ENCODE assay signal across 9 cellular contexts in the genomic region with DNA sequence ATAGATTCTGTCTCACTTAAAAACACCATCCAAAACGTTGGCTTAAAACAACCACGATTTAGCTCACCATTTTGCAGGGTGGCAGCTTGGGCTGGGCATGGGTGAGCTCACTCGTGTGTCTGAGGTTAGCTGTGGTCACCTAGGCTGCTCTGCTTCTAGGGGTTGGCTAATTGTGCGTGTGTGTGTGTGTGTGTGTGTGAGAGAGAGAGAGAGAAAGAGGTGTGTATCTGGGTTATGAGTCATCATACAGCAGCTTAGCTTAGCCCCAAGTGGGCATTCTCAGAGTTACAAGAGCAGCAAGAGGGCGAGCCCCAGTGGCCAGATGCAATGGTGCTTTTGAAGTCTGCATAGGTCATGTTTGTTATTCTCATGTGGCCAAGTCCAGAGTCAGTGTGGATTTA. TPM values are rescaled to one million over a fixed set of nuclear protein-coding genes. Genes with fewer than 3 reads are reported as not detected.
A peak's percentile ranks its signal among the peaks of the same experiment; 100 is the strongest.
DNase-seq lines count a peak whose midpoint lies in the region; ATAC-seq and TF ChIP-seq lines count a peak whose summit lies in the region.
"Had no signal": no experiment of that assay in that cellular context is flagged by ENCODE, and none has a peak within 500 bp of the region (broad histone marks: within the 10 kb centered on the region; RNA-seq: fewer than 3 reads in every experiment).

No MANE protein-coding gene starts in this region.

- H3K36me3 ChIP-seq in CD4-positive, CD25-positive, alpha-beta regulatory T cell (ENCODE audit: control insufficient read depth, insufficient read depth, low read length), result no peaks in the 10 kb centered on the region
- H3K36me3 ChIP-seq in Panc1 (ENCODE audit: control insufficient read depth, insufficient read depth, low read length), result no peaks in the 10 kb centered on the region; the same call in 1 of the 2 replicates
- H3K36me3 ChIP-seq in left lung, result no peaks in the 10 kb centered on the region

- H3K9me3 Mint-ChIP-seq in CD4-positive, CD25-positive, alpha-beta regulatory T cell, result peaks cover 0 to 1% (median 0%) of the 10 kb centered on the region in 7 donors
- H3K9me3 Mint-ChIP-seq in activated naive CD8-positive, alpha-beta T cell treated with anti-CD3 and anti-CD28 coated beads, Interleukin-2, amount 10 ng/mL, durations not matched to agents 7 days and 5 days, result no peaks in the 10 kb centered on the region

- intact Hi-C loops in Panc1 (cut with micrococcal nuclease; ENCODE audit: unreplicated experiment) (no loop called here), left lung (cut with DNase I) (no loop called here)

- TF ChIP-seq CTCF in Panc1 (IDR thresholded peaks at IDR 0.05) (no peak), left lung (IDR thresholded peaks at IDR 0.05) (no peak)

- peak in 2 of 3 donors; percentile 31 to 68 for DNase-seq in CD4-positive, CD25-positive, alpha-beta regulatory T cell
- DNase-seq in Panc1 (ENCODE audit: low read depth, low spot score) (no peak), left lung (peak in 1 of 2 donors; percentile 61), NCI-H128 (lab: John Stamatoyannopoulos, UW; ENCODE audit: unreplicated experiment) (no peak), GDM1 (lab: John Stamatoyannopoulos, UW) (no peak)
- DNase-seq in activated naive CD8-positive, alpha-beta T cell treated with anti-CD3 and anti-CD28 coated beads, Interleukin-2, amount 10 ng/mL, durations not matched to agents 7 days and 5 days, result peak; percentile 35

- no peaks in the 10 kb centered on the region for H3K9me3 ChIP-seq in CD4-positive, CD25-positive, alpha-beta regulatory T cell (ENCODE audit: control insufficient read depth in 2 of 2, low read length in 2 of 2)
- H3K9me3 ChIP-seq in Panc1 (ENCODE audit: control insufficient read depth, insufficient read depth, low read depth, low read length), result no peaks in the 10 kb centered on the region
- no peaks in the 10 kb centered on the region for H3K9me3 ChIP-seq in left lung

- peak overlapping the region; percentile 7 to 85 (median 67) for H3K4me3 Mint-ChIP-seq in CD4-positive, CD25-positive, alpha-beta regulatory T cell
- H3K4me3 Mint-ChIP-seq in activated naive CD8-positive, alpha-beta T cell treated with anti-CD3 and anti-CD28 coated beads, Interleukin-2, amount 10 ng/mL, durations not matched to agents 7 days and 5 days, result peak overlapping the region; percentile 52

- ATAC-seq in CD4-positive, CD25-positive, alpha-beta regulatory T cell (ENCODE audit: low read depth in 2 of 2), result peak; percentile 82 to 88
- ATAC-seq in GM19025 (IDR thresholded peaks at IDR 0.05; ENCODE audit: low read depth, unreplicated experiment) (peak; percentile 81), HG03175 (IDR thresholded peaks at IDR 0.05; ENCODE audit: unreplicated experiment) (peak; percentile 96), Panc1 (peak; percentile 76; the same call in 1 of the 2 replicates), left lung (peak; percentile 92)
- ATAC-seq in activated naive CD8-positive, alpha-beta T cell treated with anti-CD3 and anti-CD28 coated beads, Interleukin-2, amount 10 ng/mL, durations not matched to agents 7 days and 5 days (ENCODE audit: low read depth), result peak; percentile 81

- peaks cover 45% of the 10 kb centered on the region for H3K4me1 ChIP-seq in CD4-positive, CD25-positive, alpha-beta regulatory T cell (ENCODE audit: control insufficient read depth, insufficient read depth, low read length, poor library complexity, severe bottlenecking)
- H3K4me1 ChIP-seq in Panc1 (ENCODE audit: control insufficient read depth, insufficient read depth, low read length), result peaks cover 12% of the 10 kb centered on the region
- peaks cover 17 to 24% of the 10 kb centered on the region in 2 donors for H3K4me1 ChIP-seq in left lung

- no peaks in the 10 kb centered on the region for H3K27me3 Mint-ChIP-seq in CD4-positive, CD25-positive, alpha-beta regulatory T cell
- no peaks in the 10 kb centered on the region for H3K27me3 Mint-ChIP-seq in activated naive CD8-positive, alpha-beta T cell treated with anti-CD3 and anti-CD28 coated beads, Interleukin-2, amount 10 ng/mL, durations not matched to agents 7 days and 5 days

- peaks cover 42 to 84% (median 63%) of the 10 kb centered on the region in 4 donors for H3K4me1 Mint-ChIP-seq in CD4-positive, CD25-positive, alpha-beta regulatory T cell
- peaks cover 55% of the 10 kb centered on the region for H3K4me1 Mint-ChIP-seq in activated naive CD8-positive, alpha-beta T cell treated with anti-CD3 and anti-CD28 coated beads, Interleukin-2, amount 10 ng/mL, durations not matched to agents 7 days and 5 days

- H3K27ac Mint-ChIP-seq in CD4-positive, CD25-positive, alpha-beta regulatory T cell, result peak overlapping the region in 1 of 3 donors; percentile 32
- peak overlapping the region; percentile 62 for H3K27ac Mint-ChIP-seq in activated naive CD8-positive, alpha-beta T cell treated with anti-CD3 and anti-CD28 coated beads, Interleukin-2, amount 10 ng/mL, durations not matched to agents 7 days and 5 days

- CTCF ChIA-PET in Panc1 (lab: Charles Lee), result no interaction called here

- in situ Hi-C loops in Panc1 (cut with HindIII; ENCODE audit: low pct_unique_long_range_greater_than_20kb, low sequenced_read_pairs), result no loop called here

- peaks cover 28% of the 10 kb centered on the region for H3K36me3 Mint-ChIP-seq in CD4-positive, CD25-positive, alpha-beta regulatory T cell
- H3K36me3 Mint-ChIP-seq in activated naive CD8-positive, alpha-beta T cell treated with anti-CD3 and anti-CD28 coated beads, Interleukin-2, amount 10 ng/mL, durations not matched to agents 7 days and 5 days, result peaks cover 37% of the 10 kb centered on the region

- no peaks in the 10 kb centered on the region for H3K27me3 ChIP-seq in CD4-positive, CD25-positive, alpha-beta regulatory T cell (ENCODE audit: control insufficient read depth, insufficient read depth, low read length)
- H3K27me3 ChIP-seq in Panc1 (ENCODE audit: control insufficient read depth, insufficient read depth, low read length), result no peaks in the 10 kb centered on the region
- H3K27me3 ChIP-seq in left lung, result no peaks in the 10 kb centered on the region

- POLR2A ChIA-PET in Panc1 (lab: Charles Lee), result interaction anchor here (0.6 kb wide), 1 partner anchor 527 kb away, joined by 3 read pairs; no protein-coding TSS in a partner anchor
- POLR2A ChIA-PET in activated naive CD8-positive, alpha-beta T cell treated with anti-CD3 and anti-CD28 coated beads, Interleukin-2, amount 10 ng/mL, durations not matched to agents 7 days and 5 days (lab: Charles Lee), result interaction anchor here (0.6 kb wide), 1 partner anchor 70 kb away, joined by 4 read pairs; no protein-coding TSS in a partner anchor

- no peak overlapping the region for H3K4me3 ChIP-seq in CD4-positive, CD25-positive, alpha-beta regulatory T cell (ENCODE audit: low read depth, low read length)
- H3K4me3 ChIP-seq in Panc1 (ENCODE audit: low read depth in 2 of 2, low read length in 2 of 2) (no peak overlapping the region), left lung (no peak overlapping the region)
- H3K4me3 ChIP-seq: skin epidermis had no signal

- H3K27ac ChIP-seq in CD4-positive, CD25-positive, alpha-beta regulatory T cell (ENCODE audit: insufficient read depth, low read length, poor library complexity, severe bottlenecking), result no peak overlapping the region
- H3K27ac ChIP-seq in Panc1 (ENCODE audit: low read length) (no peak overlapping the region), left lung (peak overlapping the region in 1 of 2 donors; percentile 8)
- H3K27ac ChIP-seq: skin epidermis had no signal

- BruUV-seq in Panc1 (replicated peaks; lab: Mats Ljungman, UMichigan), result no TSS peak

RNA-seq across cellular contexts. Expression of a gene that starts 6.0 kb away (rescaled TPM):
- 10.4 TPM for total RNA-seq in CD4-positive, CD25-positive, alpha-beta regulatory T cell
- 1 to 10 TPM; 3.6 to 6.9 (median 5.5) TPM for polyA plus RNA-seq in CD4-positive, CD25-positive, alpha-beta regulatory T cell
- total RNA-seq in Panc1 (2021; ENCODE audit: unreplicated experiment), result 18.0 TPM
- 17.0 TPM for polyA plus RNA-seq in Panc1 (2012; ENCODE audit: insufficient read length)
- total RNA-seq in activated naive CD8-positive, alpha-beta T cell treated with anti-CD3 and anti-CD28 coated beads, Interleukin-2, amount 10 ng/mL, durations not matched to agents 7 days and 5 days, result 10 to 100 TPM; 12.0 to 14.1 TPM
- 10 to 100 TPM; 16.0 to 17.0 TPM for total RNA-seq in left lung

RNA-seq across cellular contexts. Expression of a gene that starts 35.5 kb away (rescaled TPM):
- 0.25 TPM for total RNA-seq in CD4-positive, CD25-positive, alpha-beta regulatory T cell
- not detected for polyA plus RNA-seq in CD4-positive, CD25-positive, alpha-beta regulatory T cell
- 0.44 TPM for total RNA-seq in Panc1 (2021; ENCODE audit: unreplicated experiment)
- 0.50 TPM for polyA plus RNA-seq in Panc1 (2012; ENCODE audit: insufficient read length)
- not detected for total RNA-seq in activated naive CD8-positive, alpha-beta T cell treated with anti-CD3 and anti-CD28 coated beads, Interleukin-2, amount 10 ng/mL, durations not matched to agents 7 days and 5 days
- under 1 TPM; 0.10 to 0.12 TPM for total RNA-seq in left lung

Comparison
In these comparisons a context has a peak if more than half of its experiments do, and no peak if none do; other contexts are left out.
1. DNase-seq: peak in CD4-positive, CD25-positive, alpha-beta regulatory T cell (2 of 3) and activated naive CD8-positive, alpha-beta T cell treated with anti-CD3 and anti-CD28 coated beads, Interleukin-2, amount 10 ng/mL, durations not matched to agents 7 days and 5 days (single experiment); none in Panc1 (single experiment), NCI-H128 (single experiment) and GDM1 (single experiment).
2. Peak in every context shown above with its lines, with median percentiles within 50 percentile points of each other: ATAC-seq.